ENCODE assay signal across 1 cellular context in genomic region chr7:80924090-80924489, GRCh38.
TF ChIP-seq lines count a peak whose summit lies in the region.

No MANE protein-coding gene starts in this region.

TF ChIP-seq in HCT116, 20 proteins besides CTCF, POLR2A, EP300 and RAD21 (continued from another document):
- TF ChIP-seq REST (IDR thresholded peaks at IDR 0.05; ENCODE audit: low read depth) = no peak
- no peak for TF ChIP-seq YY1 (IDR thresholded peaks at IDR 0.05; ENCODE audit: extremely low read depth, insufficient replicate concordance, low read depth, low read length)
- no peak for TF ChIP-seq CBX3 (IDR thresholded peaks at IDR 0.05; ENCODE audit: low read depth)
- no peak for TF ChIP-seq MAX (IDR thresholded peaks at IDR 0.05)
- TF ChIP-seq ELF1 (IDR thresholded peaks at IDR 0.05; ENCODE audit: borderline replicate concordance, low read depth) = no peak
- TF ChIP-seq FOSL1 (IDR thresholded peaks at IDR 0.05; ENCODE audit: low read depth) = no peak
- no peak for TF ChIP-seq ZFX (IDR thresholded peaks at IDR 0.05)
- TF ChIP-seq SP1 (IDR thresholded peaks at IDR 0.05; ENCODE audit: low read depth) = no peak
- TF ChIP-seq SRF (IDR thresholded peaks at IDR 0.05; ENCODE audit: low read depth) = no peak
- TF ChIP-seq ATF3 (IDR thresholded peaks at IDR 0.05) = no peak
